Comparison of ENCODE assay signal across 10 cellular contexts in genomic region chr1:44408181-44409018, GRCh38. TPM values are rescaled to one million over a fixed set of nuclear protein-coding genes. Genes with fewer than 3 reads are reported as not detected.
DNase-seq lines count a peak whose midpoint lies in the region; ATAC-seq and TF ChIP-seq lines count a peak whose summit lies in the region.
"Had no signal": no experiment of that assay in that cellular context is flagged by ENCODE, and none has a peak within 500 bp of the region (broad histone marks: within the 10 kb centered on the region; RNA-seq: fewer than 3 reads in every experiment).

No MANE protein-coding gene starts in this region.

- H3K4me1 ChIP-seq in hepatocyte (ENCODE audit: insufficient read depth) (peaks cover 24% of the 10 kb centered on the region), spleen (peaks cover 27 to 55% (median 49%) of the 10 kb centered on the region in 6 donors)

- no peak overlapping the region for H3K27ac ChIP-seq in hepatocyte
- H3K27ac ChIP-seq in spleen, result no peak overlapping the region
- H3K27ac ChIP-seq: A549, epithelial cell of prostate had no signal

- H3K36me3 ChIP-seq in hepatocyte (replicated peaks; ENCODE audit: insufficient read depth, low read depth) (no peaks in the 10 kb centered on the region), spleen (no peaks in the 10 kb centered on the region)

- H3K27me3 ChIP-seq in hepatocyte, result peaks cover 78% of the 10 kb centered on the region
- peaks cover 14 to 100% (median 99%) of the 10 kb centered on the region in 7 donors for H3K27me3 ChIP-seq in spleen (replicated peaks in 1 of 7)

- intact Hi-C loops in spleen (cut with DNase I; ENCODE audit: low total_unique reads), result no loop called here

- H2AFZ ChIP-seq in hepatocyte, result peak overlapping the region; percentile 54

- CTCF ChIA-PET in activated CD4-positive, alpha-beta T cell treated with anti-CD3 and anti-CD28 coated beads, Interleukin-2, amount 10 ng/mL, durations not matched to agents 7 days and 5 days (lab: Charles Lee), result no interaction called here

- peaks cover 28% of the 10 kb centered on the region for H3K27me3 Mint-ChIP-seq in activated CD4-positive, alpha-beta T cell treated with anti-CD3 and anti-CD28 coated beads, Interleukin-2, amount 10 ng/mL, durations not matched to agents 7 days and 5 days

- H3K79me2 ChIP-seq in hepatocyte, result no peaks in the 10 kb centered on the region

- H3K36me3 Mint-ChIP-seq in activated CD4-positive, alpha-beta T cell treated with anti-CD3 and anti-CD28 coated beads, Interleukin-2, amount 10 ng/mL, durations not matched to agents 7 days and 5 days (ENCODE audit: low read depth), result no peaks in the 10 kb centered on the region

- H3K4me1 Mint-ChIP-seq in activated CD4-positive, alpha-beta T cell treated with anti-CD3 and anti-CD28 coated beads, Interleukin-2, amount 10 ng/mL, durations not matched to agents 7 days and 5 days, result peaks cover 28% of the 10 kb centered on the region

- no peak for ATAC-seq in GM19452 (IDR thresholded peaks at IDR 0.05; ENCODE audit: unreplicated experiment)
- ATAC-seq: A549 had no signal

- WGBS in hepatocyte (ENCODE audit: low lambda C conversion rate, missing lambda C conversion rate), result 4% methylated on average over 38 of the region's 38 CpGs
- WGBS in spleen, 5 donors, result 4 to 6% (median 5%) methylated on average over 38 of the region's 38 CpGs

- H3K27ac Mint-ChIP-seq in activated CD4-positive, alpha-beta T cell treated with anti-CD3 and anti-CD28 coated beads, Interleukin-2, amount 10 ng/mL, durations not matched to agents 7 days and 5 days, result peak overlapping the region; percentile 34

- H3K9me3 ChIP-seq in hepatocyte (ENCODE audit: low read depth) (no peaks in the 10 kb centered on the region), spleen (no peaks in the 10 kb centered on the region)
- H3K9me3 ChIP-seq: A549 had no signal

- no peaks in the 10 kb centered on the region for H3K9me2 ChIP-seq in hepatocyte (replicated peaks; ENCODE audit: insufficient read depth)

- H4K20me1 ChIP-seq in hepatocyte (ENCODE audit: insufficient read depth, poor library complexity, severe bottlenecking), result no peaks in the 10 kb centered on the region

- no peaks in the 10 kb centered on the region for H3K9me3 Mint-ChIP-seq in activated CD4-positive, alpha-beta T cell treated with anti-CD3 and anti-CD28 coated beads, Interleukin-2, amount 10 ng/mL, durations not matched to agents 7 days and 5 days

- no peak for TF ChIP-seq POLR2A in spleen (IDR thresholded peaks at IDR 0.05)

- H3K4me2 ChIP-seq in hepatocyte, result peak overlapping the region; percentile 89
- H3K4me2 ChIP-seq: A549 had no signal

- DNase-seq in NCI-H82 (lab: John Stamatoyannopoulos, UW), result peak; percentile 67
- DNase-seq in NCI-H82 treated with DMSO at 0.1 percent for 48 hours (lab: John Stamatoyannopoulos, UW; ENCODE audit: unreplicated experiment), result no peak
- DNase-seq in activated CD4-positive, alpha-beta T cell treated with anti-CD3 and anti-CD28 coated beads, Interleukin-2, amount 10 ng/mL, durations not matched to agents 7 days and 5 days, result no peak
- DNase-seq in hepatocyte (ENCODE audit: low spot score), result peak; percentile 17
- no peak for DNase-seq in spleen
- DNase-seq in NK-92 treated with Interleukin-12 subunit alpha and Interleukin-12 subunit beta, amount 100 ng/mL, for 24 hours (lab: John Stamatoyannopoulos, UW), result no peak
- no peak for DNase-seq in GM03348 (ENCODE audit: low spot score)

- POLR2A ChIA-PET in activated CD4-positive, alpha-beta T cell treated with anti-CD3 and anti-CD28 coated beads, Interleukin-2, amount 10 ng/mL, durations not matched to agents 7 days and 5 days (lab: Charles Lee), result no interaction called here

- TF ChIP-seq CTCF in hepatocyte (IDR thresholded peaks at IDR 0.05; ENCODE audit: poor library complexity), result no peak
- no peak for TF ChIP-seq CTCF in spleen (IDR thresholded peaks at IDR 0.05 in 8 of 11, conservative IDR thresholded peaks at IDR 0.05 in 3 of 11)

- H3K4me3 Mint-ChIP-seq in activated CD4-positive, alpha-beta T cell treated with anti-CD3 and anti-CD28 coated beads, Interleukin-2, amount 10 ng/mL, durations not matched to agents 7 days and 5 days, result peak overlapping the region; percentile 14

- H3K4me3 ChIP-seq in hepatocyte (no peak overlapping the region), spleen (peak overlapping the region in 6 of 8 donors; percentile 5 to 72 (median 44))
- H3K4me3 ChIP-seq: A549 had no signal

RNA-seq across cellular contexts. Expression of gene RNF220, which starts 3.3 kb away (rescaled TPM):
- 10 to 100 TPM; 82.9 to 88.4 TPM for total RNA-seq in activated CD4-positive, alpha-beta T cell treated with anti-CD3 and anti-CD28 coated beads, Interleukin-2, amount 10 ng/mL, durations not matched to agents 7 days and 5 days
- total RNA-seq in hepatocyte, result 79.9 and 117 TPM in 2 replicates
- 57.8 and 77.2 TPM in 2 replicates for polyA plus RNA-seq in hepatocyte
- 100 to 1,000 TPM in 2 of 7 donors, 10 to 100 TPM in 5; 65.8 to 126 (median 75.8) TPM for total RNA-seq in spleen
- polyA plus RNA-seq in spleen, result 10 to 100 TPM; 59.0 to 99.3 (median 61.1) TPM

RNA-seq across cellular contexts. Expression of gene ERI3, which starts 53.3 kb away (rescaled TPM):
- total RNA-seq in activated CD4-positive, alpha-beta T cell treated with anti-CD3 and anti-CD28 coated beads, Interleukin-2, amount 10 ng/mL, durations not matched to agents 7 days and 5 days, result 10 to 100 TPM; 27.8 to 29.2 TPM
- total RNA-seq in hepatocyte, result 51.3 and 59.4 TPM in 2 replicates
- 93.2 and 104 TPM in 2 replicates for polyA plus RNA-seq in hepatocyte
- total RNA-seq in spleen, result 10 to 100 TPM; 20.1 to 41.1 (median 26.5) TPM
- polyA plus RNA-seq in spleen, result 10 to 100 TPM; 25.3 to 29.9 (median 28.0) TPM

Comparison
In these comparisons a context has a peak if more than half of its experiments do, and no peak if none do; other contexts are left out.
1. DNase-seq: peak in NCI-H82 (single experiment) and hepatocyte (single experiment); none in NCI-H82 treated with DMSO at 0.1 percent for 48 hours (single experiment), activated CD4-positive, alpha-beta T cell treated with anti-CD3 and anti-CD28 coated beads, Interleukin-2, amount 10 ng/mL, durations not matched to agents 7 days and 5 days (single experiment), spleen (single experiment), NK-92 treated with Interleukin-12 subunit alpha and Interleukin-12 subunit beta, amount 100 ng/mL, for 24 hours (single experiment) and GM03348 (single experiment).